ENCODE assay signal across 11 cellular contexts in genomic region chr15:90750186-90750585, GRCh38. TPM values are rescaled to one million over a fixed set of nuclear protein-coding genes. Genes with fewer than 3 reads are reported as not detected.
DNase-seq lines count a peak whose midpoint lies in the region; ATAC-seq and TF ChIP-seq lines count a peak whose summit lies in the region.
"Had no signal": no experiment of that assay in that cellular context is flagged by ENCODE, and none has a peak within 500 bp of the region (broad histone marks: within the 10 kb centered on the region; RNA-seq: fewer than 3 reads in every experiment).

No MANE protein-coding gene starts in this region.

- H3K9me3 ChIP-seq in right lobe of liver, result no peaks in the 10 kb centered on the region

- WGBS in right lobe of liver (ENCODE audit: insufficient coverage, low coverage, low lambda C conversion rate, missing lambda C conversion rate), result 26% methylated on average over 7 of the region's 7 CpGs

- POLR2A ChIA-PET in WTC11 (lab: Charles Lee), result no interaction called here

- peaks cover 30% of the 10 kb centered on the region for H3K36me3 Mint-ChIP-seq in WTC11

- no peaks in the 10 kb centered on the region for H3K27me3 ChIP-seq in right lobe of liver

- DNase-seq in GM12865 (ENCODE audit: low read depth), result peak; percentile 67
- DNase-seq in WTC11 (ENCODE audit: low spot score), result no peak
- no peak for DNase-seq in right lobe of liver
- DNase-seq in UCSD-AML1 (lab: John Stamatoyannopoulos, UW; ENCODE audit: unreplicated experiment), result no peak
- no peak for DNase-seq in iPS-NIHi7 (ENCODE audit: extremely low spot score)
- no peak for DNase-seq in DMS153 treated with DMSO at 0.1 percent for 48 hours (lab: John Stamatoyannopoulos, UW; ENCODE audit: unreplicated experiment)
- DNase-seq: NCI-H1694 treated with DMSO at 0.1 percent for 48 hours, posterior cingulate gyrus had no signal

- H3K4me1 ChIP-seq in right lobe of liver, result peaks cover 0 to 16% (median 0%) of the 10 kb centered on the region in 4 donors

- H3K9me3 Mint-ChIP-seq in WTC11, result no peaks in the 10 kb centered on the region

- TF ChIP-seq POLR2A in right lobe of liver (IDR thresholded peaks at IDR 0.05), result no peak

- peaks cover 10% of the 10 kb centered on the region for H3K4me1 Mint-ChIP-seq in WTC11

- TF ChIP-seq CTCF in GM12865 (IDR thresholded peaks at IDR 0.05; ENCODE audit: insufficient read depth, low read depth, low read length, missing control alignments) (no peak), WTC11 (IDR thresholded peaks at IDR 0.05) (no peak), right lobe of liver (IDR thresholded peaks at IDR 0.05) (no peak)

- H3K27ac ChIP-seq in right lobe of liver, result no peak overlapping the region

- no peaks in the 10 kb centered on the region for H3K27me3 Mint-ChIP-seq in WTC11 (ENCODE audit: low read depth)

- H3K4me3 ChIP-seq in GM12865 (ENCODE audit: low read depth, low read length) (peak overlapping the region; percentile 13; the same call in 1 of the 2 replicates), right lobe of liver (no peak overlapping the region)

- ATAC-seq in HG02885 (IDR thresholded peaks at IDR 0.05; ENCODE audit: poor library complexity, unreplicated experiment) (peak; percentile 64), WTC11 (no peak), right lobe of liver (peak; percentile 33 to 77 (median 64)), GM19397 (IDR thresholded peaks at IDR 0.05; ENCODE audit: unreplicated experiment) (no peak)
- ATAC-seq: HCT116 had no signal

- intact Hi-C loops in right lobe of liver (cut with DNase I), result no loop called here

- H3K27ac Mint-ChIP-seq in WTC11, result peak overlapping the region; percentile 9; the same call in 1 of the 2 replicates

- H3K36me3 ChIP-seq in right lobe of liver, result no peaks in the 10 kb centered on the region

- no peak overlapping the region for H3K4me3 Mint-ChIP-seq in WTC11

- CTCF ChIA-PET in WTC11 (lab: Charles Lee), result interaction anchor here (0.5 kb wide), 1 partner anchor 170 kb away, joined by 3 read pairs; no protein-coding TSS in a partner anchor

TF ChIP-seq in WTC11, 78 proteins besides CTCF, POLR2A, EP300 and RAD21:
- TF ChIP-seq MAX (CRISPR knock-in tag; IDR thresholded peaks at IDR 0.05) (no peak), FOXP4 (CRISPR knock-in tag; IDR thresholded peaks at IDR 0.05) (no peak), ZSCAN18 (CRISPR knock-in tag; IDR thresholded peaks at IDR 0.05) (no peak), GRHL2 (CRISPR knock-in tag; IDR thresholded peaks at IDR 0.05; ENCODE audit: insufficient replicate concordance, severe bottlenecking) (no peak), RELA (CRISPR knock-in tag; IDR thresholded peaks at IDR 0.05; ENCODE audit: borderline replicate concordance) (no peak)

RNA-seq across cellular contexts. Expression of gene BLM, which starts 33.0 kb away (rescaled TPM):
- 29.9 to 40.5 TPM (median 34.8 TPM) in 3 replicates for total RNA-seq in WTC11 (2021)
- total RNA-seq in right lobe of liver, result 1 to 10 TPM in 2 of 6 experiments, under 1 TPM in 4; 0.20 to 2.3 (median 0.45) TPM

Comparison
In these comparisons a context has a peak if more than half of its experiments do, and no peak if none do; other contexts are left out.
1. ATAC-seq: peak in HG02885 (single experiment) and right lobe of liver (4 of 4); none in WTC11 (single experiment) and GM19397 (single experiment).